In genomic region chr4:25310066-25310824, GRCh38 we compare ENCODE assay signal across 10 cellular contexts. TPM values are rescaled to one million over a fixed set of nuclear protein-coding genes. Genes with fewer than 3 reads are reported as not detected.
DNase-seq lines count a peak whose midpoint lies in the region; ATAC-seq and TF ChIP-seq lines count a peak whose summit lies in the region.
"Had no signal": no experiment of that assay in that cellular context is flagged by ENCODE, and none has a peak within 500 bp of the region (broad histone marks: within the 10 kb centered on the region; RNA-seq: fewer than 3 reads in every experiment).

No MANE protein-coding gene starts in this region.

- no peaks in the 10 kb centered on the region for H3K36me3 ChIP-seq in aorta (ENCODE audit: control insufficient read depth in 1 of 2, insufficient read depth in 2 of 2, low read length in 1 of 2)

- H3K27me3 Mint-ChIP-seq in activated CD4-positive, alpha-beta memory T cell treated with anti-CD3 and anti-CD28 coated beads for 36 hours: peaks cover 4% of the 10 kb centered on the region

- WGBS in aorta, 2 donors: 72 to 74% methylated on average over 4 of the region's 4 CpGs

- ATAC-seq in GM18511 (IDR thresholded peaks at IDR 0.05; ENCODE audit: unreplicated experiment) (peak; percentile 64), GM21825 (IDR thresholded peaks at IDR 0.05; ENCODE audit: unreplicated experiment) (peak; percentile 62), HG03571 (IDR thresholded peaks at IDR 0.05; ENCODE audit: unreplicated experiment) (peak; percentile 66), aorta (ENCODE audit: low FRiP score) (no peak)

- H3K9me3 Mint-ChIP-seq in activated CD4-positive, alpha-beta memory T cell treated with anti-CD3 and anti-CD28 coated beads for 36 hours: no peaks in the 10 kb centered on the region

- no peaks in the 10 kb centered on the region for H3K4me1 ChIP-seq in aorta (ENCODE audit: control insufficient read depth in 1 of 2, insufficient read depth in 2 of 2, low read length in 2 of 2)

- H3K4me3 ChIP-seq in fibroblast of the aortic adventitia (ENCODE audit: low read depth, low read length) (no peak overlapping the region), aorta (ENCODE audit: low read length in 2 of 2) (no peak overlapping the region)

- intact Hi-C loops in activated CD4-positive, alpha-beta memory T cell treated with anti-CD3 and anti-CD28 coated beads for 36 hours (cut with micrococcal nuclease): loop anchor here (5.0 to 10.0 kb wide), 3 partner anchors 128 to 728 kb away; partner anchors contain the start of genes DHX15 and SMIM20
- intact Hi-C loops in aorta (cut with DNase I): loop anchor here (5.0 to 10.0 kb wide), 4 partner anchors 65 to 145 kb away; partner anchors contain the start of genes ANAPC4 (in 2 of the 2) and SEPSECS (in 1 of the 2)

- H3K36me3 Mint-ChIP-seq in activated CD4-positive, alpha-beta memory T cell treated with anti-CD3 and anti-CD28 coated beads for 36 hours: peaks cover 7% of the 10 kb centered on the region

- H3K27ac ChIP-seq in aorta (ENCODE audit: low read depth in 1 of 2, low read length in 2 of 2): no peak overlapping the region

- TF ChIP-seq CTCF in fibroblast of the aortic adventitia (IDR thresholded peaks at IDR 0.05; ENCODE audit: insufficient read depth, low read length): no peak

- DNase-seq in fibroblast of the aortic adventitia (ENCODE audit: low read depth): peak; percentile 17
- DNase-seq in stimulated activated CD4-positive, alpha-beta T cell treated with anti-CD3 and anti-CD28 coated beads, Interleukin-2, amount 100 ng/mL, for 48 hours: no peak
- DNase-seq in 8988T: no peak
- no peak for DNase-seq in activated CD4-positive, alpha-beta memory T cell treated with anti-CD3 and anti-CD28 coated beads for 36 hours
- no peak for DNase-seq in aorta
- DNase-seq: activated effector memory CD4-positive, alpha-beta T cell treated with Interleukin-2 at 50 U/mL for 16 hours; NCI-H524 had no signal

- peaks cover 16% of the 10 kb centered on the region for H3K4me1 Mint-ChIP-seq in activated CD4-positive, alpha-beta memory T cell treated with anti-CD3 and anti-CD28 coated beads for 36 hours (ENCODE audit: low read depth)

- H3K27me3 ChIP-seq in aorta (ENCODE audit: control insufficient read depth in 1 of 2, insufficient read depth in 2 of 2, low read length in 1 of 2): no peaks in the 10 kb centered on the region

- no peak overlapping the region for H3K4me3 Mint-ChIP-seq in activated CD4-positive, alpha-beta memory T cell treated with anti-CD3 and anti-CD28 coated beads for 36 hours

- H3K9me3 ChIP-seq in aorta (ENCODE audit: control insufficient read depth, low read length): no peaks in the 10 kb centered on the region

- H3K27ac Mint-ChIP-seq in activated CD4-positive, alpha-beta memory T cell treated with anti-CD3 and anti-CD28 coated beads for 36 hours: no peak overlapping the region

- CTCF ChIA-PET in activated CD4-positive, alpha-beta memory T cell treated with anti-CD3 and anti-CD28 coated beads for 36 hours (lab: Charles Lee): interaction anchor here (0.7 to 1.0 kb wide), 2 partner anchors 57 to 174 kb away, joined by 3 to 5 read pairs; no protein-coding TSS in a partner anchor

- POLR2A ChIA-PET in activated CD4-positive, alpha-beta memory T cell treated with anti-CD3 and anti-CD28 coated beads for 36 hours (lab: Charles Lee): no interaction called here

RNA-seq across cellular contexts. Expression of gene ZCCHC4, which starts 2.3 kb away (rescaled TPM):
- total RNA-seq in fibroblast of the aortic adventitia (ENCODE audit: low replicate concordance) (15.0 and 35.1 TPM in 2 replicates), aorta (10 to 100 TPM in 1 of 2 donors, 1 to 10 TPM in 1; 8.3 to 13.5 TPM)
- total RNA-seq in activated CD4-positive, alpha-beta memory T cell treated with anti-CD3 and anti-CD28 coated beads for 36 hours: 10 to 100 TPM; 10.6 to 11.5 TPM
- polyA plus RNA-seq in aorta: 1 to 10 TPM; 2.4 to 5.3 TPM
